Comparison of ENCODE assay signal across 7 cellular contexts in the genomic region with DNA sequence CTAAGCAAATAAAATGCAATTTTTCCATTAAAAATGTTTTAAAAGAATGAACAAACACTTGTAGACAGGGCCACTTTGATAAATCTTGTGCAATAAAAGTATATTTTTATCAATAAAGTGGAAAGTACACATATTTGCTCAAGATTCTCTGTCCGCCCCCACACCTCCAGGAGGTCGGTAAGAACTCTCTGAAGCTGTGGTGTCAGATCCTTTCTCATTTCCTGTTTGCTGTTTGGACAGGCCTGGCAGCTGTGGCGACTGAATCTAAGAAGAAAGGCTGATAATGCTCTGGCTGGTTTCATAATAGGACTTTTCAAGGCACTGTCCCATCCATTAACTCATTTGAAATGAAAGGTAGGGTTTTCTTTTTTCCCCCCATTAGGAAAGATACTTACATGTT. TPM values are rescaled to one million over a fixed set of nuclear protein-coding genes. Genes with fewer than 3 reads are reported as not detected.
DNase-seq lines count a peak whose midpoint lies in the region; ATAC-seq and TF ChIP-seq lines count a peak whose summit lies in the region.

No MANE protein-coding gene starts in this region.

- 6 to 16% methylated on average over 3 of the region's 3 CpGs for WGBS in sigmoid colon, 2 donors

- H3K27me3 ChIP-seq in sigmoid colon (no peaks in the 10 kb centered on the region), ascending aorta (no peaks in the 10 kb centered on the region)

- no peak overlapping the region for H3K27ac Mint-ChIP-seq in activated naive CD8-positive, alpha-beta T cell treated with anti-CD3 and anti-CD28 coated beads, Interleukin-2, amount 50 U/mL, for 24 hours
- H3K27ac Mint-ChIP-seq in naive B cell, result no peak overlapping the region

- DNase-seq in NCI-H1105 (lab: John Stamatoyannopoulos, UW) (peak; percentile 65), naive B cell (peak; percentile 9), sigmoid colon (no peak), ascending aorta (ENCODE audit: low spot score in 2 of 2) (no peak)
- peak; percentile 12 for DNase-seq in activated naive CD8-positive, alpha-beta T cell treated with anti-CD3 and anti-CD28 coated beads, Interleukin-2, amount 50 U/mL, for 24 hours

- peaks cover 14% of the 10 kb centered on the region for H3K4me1 Mint-ChIP-seq in activated naive CD8-positive, alpha-beta T cell treated with anti-CD3 and anti-CD28 coated beads, Interleukin-2, amount 50 U/mL, for 24 hours
- peaks cover 7 to 17% (median 13%) of the 10 kb centered on the region in 3 donors for H3K4me1 Mint-ChIP-seq in naive B cell

- H3K36me3 Mint-ChIP-seq in activated naive CD8-positive, alpha-beta T cell treated with anti-CD3 and anti-CD28 coated beads, Interleukin-2, amount 50 U/mL, for 24 hours (ENCODE audit: low read depth), result no peaks in the 10 kb centered on the region
- H3K36me3 Mint-ChIP-seq in naive B cell, result no peaks in the 10 kb centered on the region

- intact Hi-C loops in sigmoid colon (cut with DNase I) (loop anchor here (10.0 kb wide), 3 partner anchors 76 to 1366 kb away; a partner anchor contains a TSS), ascending aorta (cut with DNase I) (no loop called here)

- H3K27ac ChIP-seq in sigmoid colon, result no peak overlapping the region
- H3K27ac ChIP-seq in ascending aorta, result no peak overlapping the region

- peaks cover 3% of the 10 kb centered on the region for H3K27me3 Mint-ChIP-seq in activated naive CD8-positive, alpha-beta T cell treated with anti-CD3 and anti-CD28 coated beads, Interleukin-2, amount 50 U/mL, for 24 hours
- H3K27me3 Mint-ChIP-seq in naive B cell, result peaks cover 0 to 5% (median 0%) of the 10 kb centered on the region in 3 donors

- H3K4me3 Mint-ChIP-seq in activated naive CD8-positive, alpha-beta T cell treated with anti-CD3 and anti-CD28 coated beads, Interleukin-2, amount 50 U/mL, for 24 hours, result no peak overlapping the region
- H3K4me3 Mint-ChIP-seq in naive B cell, result peak overlapping the region in 1 of 8 donors; percentile 36

- H3K36me3 ChIP-seq in sigmoid colon (no peaks in the 10 kb centered on the region), ascending aorta (no peaks in the 10 kb centered on the region)

- H3K9me3 Mint-ChIP-seq in activated naive CD8-positive, alpha-beta T cell treated with anti-CD3 and anti-CD28 coated beads, Interleukin-2, amount 50 U/mL, for 24 hours, result no peaks in the 10 kb centered on the region
- H3K9me3 Mint-ChIP-seq in naive B cell, result no peaks in the 10 kb centered on the region

- H3K4me3 ChIP-seq in sigmoid colon (no peak overlapping the region), ascending aorta (no peak overlapping the region)

- TF ChIP-seq POLR2A in sigmoid colon (IDR thresholded peaks at IDR 0.05), result no peak

- ATAC-seq in GM19025 (IDR thresholded peaks at IDR 0.05; ENCODE audit: low read depth, unreplicated experiment) (peak; percentile 93), HG02852 (IDR thresholded peaks at IDR 0.05; ENCODE audit: unreplicated experiment) (peak; percentile 100), naive B cell (ENCODE audit: low read depth in 2 of 2) (peak; percentile 65 to 71)
- ATAC-seq in activated naive CD8-positive, alpha-beta T cell treated with anti-CD3 and anti-CD28 coated beads, Interleukin-2, amount 50 U/mL, for 24 hours, result peak; percentile 65

- H3K4me1 ChIP-seq in sigmoid colon (no peaks in the 10 kb centered on the region), ascending aorta (no peaks in the 10 kb centered on the region)

- no peak for TF ChIP-seq CTCF in sigmoid colon (IDR thresholded peaks at IDR 0.05)
- TF ChIP-seq CTCF in ascending aorta (IDR thresholded peaks at IDR 0.05), result no peak

- no peaks in the 10 kb centered on the region for H3K9me3 ChIP-seq in sigmoid colon
- H3K9me3 ChIP-seq in ascending aorta, result no peaks in the 10 kb centered on the region

- TF ChIP-seq EP300 in sigmoid colon (IDR thresholded peaks at IDR 0.05), result no peak

RNA-seq across cellular contexts. Expression of a gene that starts 15.3 kb away (rescaled TPM):
- not detected for polyA plus RNA-seq in naive B cell (ENCODE audit: low read depth in 6 of 6)
- total RNA-seq in sigmoid colon, result not detected
- polyA plus RNA-seq in sigmoid colon, result under 1 TPM in 1 of 3 donors, not detected in 2; 0.19 TPM
- 0.11 TPM for total RNA-seq in ascending aorta

RNA-seq across cellular contexts. Expression of a gene that starts 35.6 kb away (rescaled TPM):
- 1 to 10 TPM; 1.0 to 5.1 (median 3.9) TPM for polyA plus RNA-seq in naive B cell (ENCODE audit: low read depth in 6 of 6)
- total RNA-seq in sigmoid colon, result 100 to 1,000 TPM in 1 of 4 donors, 10 to 100 TPM in 3; 66.3 to 103 (median 84.2) TPM
- 10 to 100 TPM; 37.2 to 82.6 (median 41.8) TPM for polyA plus RNA-seq in sigmoid colon
- 59.8 TPM for total RNA-seq in ascending aorta

Comparison
In these comparisons a context has a peak if more than half of its experiments do, and no peak if none do; other contexts are left out.
1. DNase-seq: peak in NCI-H1105 (single experiment), activated naive CD8-positive, alpha-beta T cell treated with anti-CD3 and anti-CD28 coated beads, Interleukin-2, amount 50 U/mL, for 24 hours (single experiment) and naive B cell (single experiment); none in sigmoid colon (single experiment) and ascending aorta (0 of 2).
2. Peak in every context shown above with its lines, with median percentiles within 50 percentile points of each other: ATAC-seq.